In genomic region chr2:26080356-26080755, GRCh38 we compare ENCODE assay signal across 31 cellular contexts. TPM values are rescaled to one million over a fixed set of nuclear protein-coding genes. Genes with fewer than 3 reads are reported as not detected.
DNase-seq lines count a peak whose midpoint lies in the region; ATAC-seq and TF ChIP-seq lines count a peak whose summit lies in the region.
"Had no signal": no experiment of that assay in that cellular context is flagged by ENCODE, and none has a peak within 500 bp of the region (broad histone marks: within the 10 kb centered on the region; RNA-seq: fewer than 3 reads in every experiment).

No MANE protein-coding gene starts in this region.

- H3K27me3 ChIP-seq in ACC112 (ENCODE audit: insufficient read depth, low read length): no peaks in the 10 kb centered on the region
- no peaks in the 10 kb centered on the region for H3K27me3 ChIP-seq in liver (ENCODE audit: control insufficient read depth in 4 of 4, insufficient read depth in 4 of 4, low read length in 3 of 4)
- H3K27me3 ChIP-seq in testis: no peaks in the 10 kb centered on the region
- no peaks in the 10 kb centered on the region for H3K27me3 ChIP-seq in right cardiac atrium (ENCODE audit: control insufficient read depth, insufficient read depth)
- H3K27me3 ChIP-seq: neural progenitor cell, right lobe of liver, upper lobe of left lung had no signal

- H3K27ac ChIP-seq in ACC112 (ENCODE audit: low read depth, low read length): peak overlapping the region; percentile 7; the same call in 1 of the 2 replicates
- peak overlapping the region; percentile 43 for H3K27ac ChIP-seq in cingulate gyrus (ENCODE audit: low read depth, low read length)
- no peak overlapping the region for H3K27ac ChIP-seq in liver (ENCODE audit: low read depth in 1 of 2, low read length in 2 of 2)
- H3K27ac ChIP-seq in testis: no peak overlapping the region
- no peak overlapping the region for H3K27ac ChIP-seq in right cardiac atrium (ENCODE audit: low read length)
- H3K27ac ChIP-seq: neural progenitor cell, right lobe of liver had no signal

- no peak overlapping the region for H2AFZ ChIP-seq in ACC112 (ENCODE audit: low read length, unreplicated experiment)
- H2AFZ ChIP-seq: neural progenitor cell had no signal

- peaks cover 86% of the 10 kb centered on the region for H3K79me2 ChIP-seq in ACC112 (ENCODE audit: control insufficient read depth, insufficient read depth, low read length, unreplicated experiment)

- no peak overlapping the region for H3K4me3 ChIP-seq in ACC112 (ENCODE audit: low read depth, low read length)
- H3K4me3 ChIP-seq in liver (ENCODE audit: low read depth in 1 of 3, low read length in 3 of 3): no peak overlapping the region
- H3K4me3 ChIP-seq in testis: no peak overlapping the region
- no peak overlapping the region for H3K4me3 ChIP-seq in right cardiac atrium (ENCODE audit: low read length)
- H3K4me3 ChIP-seq: neural progenitor cell, right lobe of liver, upper lobe of left lung had no signal

- H3K9me3 Mint-ChIP-seq in progenitor cell of endocrine pancreas (ENCODE audit: low read depth): peaks cover 26% of the 10 kb centered on the region

- intact Hi-C loops in testis (cut with DNase I; ENCODE audit: low total_unique reads) (no loop called here), right cardiac atrium (cut with DNase I) (loop anchor here in 1 of 4 donors (10.0 kb wide), 1 partner anchor 86 kb away; no protein-coding TSS in a partner anchor)

- TF ChIP-seq POLR2A in testis (IDR thresholded peaks at IDR 0.05): no peak

- no peak for ATAC-seq in right cardiac atrium
- ATAC-seq: activated CD4-positive, alpha-beta T cell treated with anti-CD3 and anti-CD28 coated beads for 36 hours; activated CD8-positive, alpha-beta T cell treated with anti-CD3 and anti-CD28 coated beads, Interleukin-2, amount 10 ng/mL, durations not matched to agents 7 days and 5 days; activated T-helper 17 cell treated with anti-CD3 and anti-CD28 coated beads, Interleukin-2, amount 50 U/mL, for 72 hours; left lobe of liver had no signal

- TF ChIP-seq CTCF in liver (IDR thresholded peaks at IDR 0.05; ENCODE audit: low read depth, low read length, missing input control) (no peak), testis (IDR thresholded peaks at IDR 0.05) (no peak), progenitor cell of endocrine pancreas (IDR thresholded peaks at IDR 0.05; ENCODE audit: unreplicated experiment) (no peak)

- H3K27me3 Mint-ChIP-seq in progenitor cell of endocrine pancreas: no peaks in the 10 kb centered on the region
- H3K27me3 Mint-ChIP-seq: activated CD4-positive, alpha-beta T cell treated with anti-CD3 and anti-CD28 coated beads for 36 hours; activated naive CD4-positive, alpha-beta T cell treated with anti-CD3 and anti-CD28 coated beads, Interleukin-2, amount 10 ng/mL, durations not matched to agents 7 days and 5 days; activated T-helper 17 cell treated with anti-CD3 and anti-CD28 coated beads, Interleukin-2, amount 50 U/mL, for 72 hours; brain; CD4-positive, alpha-beta T cell had no signal

- H3K36me3 ChIP-seq in ACC112 (ENCODE audit: insufficient read depth, low read length) (peaks cover 16% of the 10 kb centered on the region), liver (ENCODE audit: control insufficient read depth in 4 of 4, insufficient read depth in 3 of 4, low read depth in 1 of 4, low read length in 3 of 4) (no peaks in the 10 kb centered on the region), testis (ENCODE audit: low read depth, missing control alignments) (no peaks in the 10 kb centered on the region)
- H3K36me3 ChIP-seq: right lobe of liver, upper lobe of left lung had no signal

- no peak overlapping the region for H3K9ac ChIP-seq in liver (ENCODE audit: low read depth in 1 of 2, low read length in 2 of 2)
- H3K9ac ChIP-seq: neural progenitor cell had no signal

- peaks cover 38% of the 10 kb centered on the region for H3K36me3 Mint-ChIP-seq in progenitor cell of endocrine pancreas (ENCODE audit: insufficient read depth)

- no peak for TF ChIP-seq RAD21 in liver (IDR thresholded peaks at IDR 0.05)

- no peak overlapping the region for H3K27ac Mint-ChIP-seq in progenitor cell of endocrine pancreas
- H3K27ac Mint-ChIP-seq: activated CD4-positive, alpha-beta T cell treated with anti-CD3 and anti-CD28 coated beads for 36 hours; activated CD8-positive, alpha-beta T cell treated with anti-CD3 and anti-CD28 coated beads, Interleukin-2, amount 10 ng/mL, durations not matched to agents 7 days and 5 days; activated naive CD4-positive, alpha-beta T cell treated with anti-CD3 and anti-CD28 coated beads, Interleukin-2, amount 10 ng/mL, durations not matched to agents 7 days and 5 days; activated T-helper 17 cell treated with anti-CD3 and anti-CD28 coated beads, Interleukin-2, amount 50 U/mL, for 72 hours; brain; CD4-positive, alpha-beta T cell; neural progenitor cell had no signal

- peaks cover 10% of the 10 kb centered on the region for H3K4me1 Mint-ChIP-seq in progenitor cell of endocrine pancreas (ENCODE audit: low read depth)
- H3K4me1 Mint-ChIP-seq: neural progenitor cell had no signal

- H3K4me1 ChIP-seq in ACC112 (ENCODE audit: control insufficient read depth, insufficient read depth, low read length, unreplicated experiment) (peaks cover 23% of the 10 kb centered on the region), liver (ENCODE audit: control insufficient read depth in 4 of 4, insufficient read depth in 4 of 4, low read length in 3 of 4) (peaks cover 4 to 9% (median 6%) of the 10 kb centered on the region in 4 donors), testis (no peaks in the 10 kb centered on the region), right cardiac atrium (ENCODE audit: control insufficient read depth, insufficient read depth, low read length) (peaks cover 3% of the 10 kb centered on the region)

- H3K4me3 Mint-ChIP-seq in progenitor cell of endocrine pancreas (ENCODE audit: low read depth): no peak overlapping the region
- H3K4me3 Mint-ChIP-seq: activated CD4-positive, alpha-beta T cell treated with anti-CD3 and anti-CD28 coated beads for 36 hours; activated CD8-positive, alpha-beta T cell treated with anti-CD3 and anti-CD28 coated beads, Interleukin-2, amount 10 ng/mL, durations not matched to agents 7 days and 5 days; activated naive CD4-positive, alpha-beta T cell treated with anti-CD3 and anti-CD28 coated beads, Interleukin-2, amount 10 ng/mL, durations not matched to agents 7 days and 5 days; activated T-helper 17 cell treated with anti-CD3 and anti-CD28 coated beads, Interleukin-2, amount 50 U/mL, for 72 hours; brain; CD4-positive, alpha-beta T cell; neural progenitor cell had no signal

- WGBS in liver: 97% methylated on average over 1 of the region's 1 CpG
- WGBS in testis, 2 donors: 86 to 96% methylated on average over 1 of the region's 1 CpG
- 95% methylated on average over 1 of the region's 1 CpG for WGBS in right cardiac atrium

- peak; percentile 64 for DNase-seq in HS-5 (ENCODE audit: low read depth)
- DNase-seq in HuH-7.5 (ENCODE audit: low spot score): no peak
- DNase-seq in testis: no peak
- no peak for DNase-seq in progenitor cell of endocrine pancreas (ENCODE audit: low spot score, unreplicated experiment)
- no peak for DNase-seq in right cardiac atrium
- DNase-seq: activated CD4-positive, alpha-beta T cell treated with anti-CD3 and anti-CD28 coated beads for 36 hours; activated CD8-positive, alpha-beta T cell treated with anti-CD3 and anti-CD28 coated beads, Interleukin-2, amount 10 ng/mL, durations not matched to agents 7 days and 5 days; activated naive CD4-positive, alpha-beta T cell treated with anti-CD3 and anti-CD28 coated beads, Interleukin-2, amount 10 ng/mL, durations not matched to agents 7 days and 5 days; AML-193; amniotic stem cell; CD4-positive, alpha-beta T cell; DMS 273 treated with DMSO at 0.1 percent for 48 hours; GOT3; Karpas-422; NCI-H1436; NCI-H2081; NCI-H226; NCI-H526 treated with DMSO at 0.1 percent for 48 hours; posterior cingulate gyrus; right lobe of liver; Right ventricle myocardium superior; stimulated activated CD4-positive, alpha-beta T cell treated with anti-CD3 and anti-CD28 coated beads, Interleukin-4, amount 100 ng/mL, for 24 hours; T-helper 2 cell; upper lobe of left lung had no signal

- H3K9me3 ChIP-seq in liver (ENCODE audit: control insufficient read depth in 4 of 4, low read length in 3 of 4): no peaks in the 10 kb centered on the region
- no peaks in the 10 kb centered on the region for H3K9me3 ChIP-seq in testis
- H3K9me3 ChIP-seq in right cardiac atrium (ENCODE audit: control insufficient read depth, low read length): no peaks in the 10 kb centered on the region
- H3K9me3 ChIP-seq: right lobe of liver, upper lobe of left lung had no signal

TF ChIP-seq in liver, 16 proteins besides CTCF, POLR2A, EP300 and RAD21:
- TF ChIP-seq FOXA2 (IDR thresholded peaks at IDR 0.05) (peak; percentile 12), HNF4A (conservative IDR thresholded peaks at IDR 0.05) (peak in 1 of 2 donors; percentile 11), MAX (IDR thresholded peaks at IDR 0.05) (no peak)

RNA-seq across cellular contexts. Expression of gene RAB10, which starts 46.5 kb away (rescaled TPM):
- total RNA-seq in liver (10 to 100 TPM; 51.5 to 52.2 TPM), testis (100 to 1,000 TPM in 1 of 2 donors, 10 to 100 TPM in 1; 96.8 to 112 TPM), progenitor cell of endocrine pancreas (106 and 114 TPM in 2 replicates), right cardiac atrium (100 to 1,000 TPM in 1 of 4 donors, 10 to 100 TPM in 3; 90.1 to 103 (median 97.4) TPM)
- polyA plus RNA-seq in liver (10 to 100 TPM; 26.6 to 31.7 TPM), testis (ENCODE audit: insufficient read depth, low read depth, low replicate concordance) (74.8 TPM), right cardiac atrium (53.0 TPM)

Comparison
In these comparisons a context has a peak if more than half of its experiments do, and no peak if none do; other contexts are left out.
1. H3K27ac ChIP-seq: peak in ACC112 (single experiment) and cingulate gyrus (single experiment); none in liver (0 of 2), testis (0 of 2) and right cardiac atrium (single experiment).